Comparison of ENCODE assay signal across 1 cellular context in genomic region chr6:37174196-37174514, GRCh38.
TF ChIP-seq lines count a peak whose summit lies in the region.

No MANE protein-coding gene starts in this region.

TF ChIP-seq in HepG2, 621 proteins besides CTCF, POLR2A, EP300 and RAD21 (continued from another document):
- TF ChIP-seq RBFOX2 (IDR thresholded peaks at IDR 0.05; ENCODE audit: low read depth, low read length), result peak; percentile 37
- 0 out of 2 replicates have a peak, but pooled peaks have one; percentile 8 for TF ChIP-seq SALL1 (CRISPR knock-in tag; IDR thresholded peaks at IDR 0.05)
- TF ChIP-seq, protein P1, sequence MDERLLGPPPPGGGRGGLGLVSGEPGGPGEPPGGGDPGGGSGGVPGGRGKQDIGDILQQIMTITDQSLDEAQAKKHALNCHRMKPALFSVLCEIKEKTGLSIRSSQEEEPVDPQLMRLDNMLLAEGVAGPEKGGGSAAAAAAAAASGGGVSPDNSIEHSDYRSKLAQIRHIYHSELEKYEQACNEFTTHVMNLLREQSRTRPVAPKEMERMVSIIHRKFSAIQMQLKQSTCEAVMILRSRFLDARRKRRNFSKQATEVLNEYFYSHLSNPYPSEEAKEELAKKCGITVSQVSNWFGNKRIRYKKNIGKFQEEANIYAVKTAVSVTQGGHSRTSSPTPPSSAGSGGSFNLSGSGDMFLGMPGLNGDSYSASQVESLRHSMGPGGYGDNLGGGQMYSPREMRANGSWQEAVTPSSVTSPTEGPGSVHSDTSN (CRISPR knock-in tag; IDR thresholded peaks at IDR 0.05), result no peak
- TF ChIP-seq ZNF547 (CRISPR knock-in tag; IDR thresholded peaks at IDR 0.05), result no peak
- TF ChIP-seq ZNF350 (CRISPR knock-in tag; IDR thresholded peaks at IDR 0.05; ENCODE audit: borderline replicate concordance, low read depth), result no peak
- TF ChIP-seq PAF1 (CRISPR knock-in tag; IDR thresholded peaks at IDR 0.05), result 0 out of 2 replicates have a peak, but pooled peaks have one; percentile 38
- TF ChIP-seq ZNF558 (CRISPR knock-in tag; IDR thresholded peaks at IDR 0.05; ENCODE audit: borderline replicate concordance), result no peak
- TF ChIP-seq SKIL (CRISPR knock-in tag; IDR thresholded peaks at IDR 0.05; ENCODE audit: borderline replicate concordance), result no peak
- no peak for TF ChIP-seq REL (CRISPR knock-in tag; conservative IDR thresholded peaks at IDR 0.05)
- no peak for TF ChIP-seq ZNF143 (CRISPR knock-in tag; IDR thresholded peaks at IDR 0.05)
- TF ChIP-seq ZNF619 (CRISPR knock-in tag; IDR thresholded peaks at IDR 0.05), result no peak
- TF ChIP-seq AHDC1 (CRISPR knock-in tag; IDR thresholded peaks at IDR 0.05; ENCODE audit: borderline replicate concordance), result no peak
- TF ChIP-seq, protein P2, sequence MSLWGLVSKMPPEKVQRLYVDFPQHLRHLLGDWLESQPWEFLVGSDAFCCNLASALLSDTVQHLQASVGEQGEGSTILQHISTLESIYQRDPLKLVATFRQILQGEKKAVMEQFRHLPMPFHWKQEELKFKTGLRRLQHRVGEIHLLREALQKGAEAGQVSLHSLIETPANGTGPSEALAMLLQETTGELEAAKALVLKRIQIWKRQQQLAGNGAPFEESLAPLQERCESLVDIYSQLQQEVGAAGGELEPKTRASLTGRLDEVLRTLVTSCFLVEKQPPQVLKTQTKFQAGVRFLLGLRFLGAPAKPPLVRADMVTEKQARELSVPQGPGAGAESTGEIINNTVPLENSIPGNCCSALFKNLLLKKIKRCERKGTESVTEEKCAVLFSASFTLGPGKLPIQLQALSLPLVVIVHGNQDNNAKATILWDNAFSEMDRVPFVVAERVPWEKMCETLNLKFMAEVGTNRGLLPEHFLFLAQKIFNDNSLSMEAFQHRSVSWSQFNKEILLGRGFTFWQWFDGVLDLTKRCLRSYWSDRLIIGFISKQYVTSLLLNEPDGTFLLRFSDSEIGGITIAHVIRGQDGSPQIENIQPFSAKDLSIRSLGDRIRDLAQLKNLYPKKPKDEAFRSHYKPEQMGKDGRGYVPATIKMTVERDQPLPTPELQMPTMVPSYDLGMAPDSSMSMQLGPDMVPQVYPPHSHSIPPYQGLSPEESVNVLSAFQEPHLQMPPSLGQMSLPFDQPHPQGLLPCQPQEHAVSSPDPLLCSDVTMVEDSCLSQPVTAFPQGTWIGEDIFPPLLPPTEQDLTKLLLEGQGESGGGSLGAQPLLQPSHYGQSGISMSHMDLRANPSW (CRISPR knock-in tag; IDR thresholded peaks at IDR 0.05; ENCODE audit: borderline replicate concordance), result no peak
- TF ChIP-seq, protein P3, sequence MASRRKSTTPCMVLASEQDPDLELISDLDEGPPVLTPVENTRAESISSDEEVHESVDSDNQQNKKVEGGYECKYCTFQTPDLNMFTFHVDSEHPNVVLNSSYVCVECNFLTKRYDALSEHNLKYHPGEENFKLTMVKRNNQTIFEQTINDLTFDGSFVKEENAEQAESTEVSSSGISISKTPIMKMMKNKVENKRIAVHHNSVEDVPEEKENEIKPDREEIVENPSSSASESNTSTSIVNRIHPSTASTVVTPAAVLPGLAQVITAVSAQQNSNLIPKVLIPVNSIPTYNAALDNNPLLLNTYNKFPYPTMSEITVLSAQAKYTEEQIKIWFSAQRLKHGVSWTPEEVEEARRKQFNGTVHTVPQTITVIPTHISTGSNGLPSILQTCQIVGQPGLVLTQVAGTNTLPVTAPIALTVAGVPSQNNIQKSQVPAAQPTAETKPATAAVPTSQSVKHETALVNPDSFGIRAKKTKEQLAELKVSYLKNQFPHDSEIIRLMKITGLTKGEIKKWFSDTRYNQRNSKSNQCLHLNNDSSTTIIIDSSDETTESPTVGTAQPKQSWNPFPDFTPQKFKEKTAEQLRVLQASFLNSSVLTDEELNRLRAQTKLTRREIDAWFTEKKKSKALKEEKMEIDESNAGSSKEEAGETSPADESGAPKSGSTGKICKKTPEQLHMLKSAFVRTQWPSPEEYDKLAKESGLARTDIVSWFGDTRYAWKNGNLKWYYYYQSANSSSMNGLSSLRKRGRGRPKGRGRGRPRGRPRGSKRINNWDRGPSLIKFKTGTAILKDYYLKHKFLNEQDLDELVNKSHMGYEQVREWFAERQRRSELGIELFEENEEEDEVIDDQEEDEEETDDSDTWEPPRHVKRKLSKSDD (CRISPR knock-in tag; IDR thresholded peaks at IDR 0.05; ENCODE audit: low read depth), result no peak
TF ChIP-seq in HepG2: peak in this region for 3.
